9 cellular contexts compared by ENCODE assay signal in genomic region chr13:24270639-24271131, GRCh38. TPM values are rescaled to one million over a fixed set of nuclear protein-coding genes. Genes with fewer than 3 reads are reported as not detected.
DNase-seq lines count a peak whose midpoint lies in the region; ATAC-seq and TF ChIP-seq lines count a peak whose summit lies in the region.
"Had no signal": no experiment of that assay in that cellular context is flagged by ENCODE, and none has a peak within 500 bp of the region (broad histone marks: within the 10 kb centered on the region; RNA-seq: fewer than 3 reads in every experiment).

No MANE protein-coding gene starts in this region.

- peak; percentile 61 for ATAC-seq in HG03045 (IDR thresholded peaks at IDR 0.05; ENCODE audit: unreplicated experiment)

- peak; percentile 68 for DNase-seq in stimulated activated CD4-positive, alpha-beta T cell treated with anti-CD3 and anti-CD28 coated beads, Interleukin-15, amount 100 ng/mL, for 24 hours
- DNase-seq in stimulated activated CD4-positive, alpha-beta T cell treated with anti-CD3 and anti-CD28 coated beads, Interleukin-12 subunit alpha, Interleukin-12 subunit beta, amount 100 ng/mL, for 4 hours: no peak
- peak; percentile 11 for DNase-seq in SK-N-DZ (ENCODE audit: low spot score)
- DNase-seq in ascending aorta (ENCODE audit: low spot score in 2 of 2): peak; percentile 61 to 87
- DNase-seq in hypothalamus (lab: John Stamatoyannopoulos, UW): peak; percentile 7 to 86 (median 66)
- no peak for DNase-seq in skeletal muscle cell (ENCODE audit: low read depth)
- no peak for DNase-seq in SKM-1 (lab: John Stamatoyannopoulos, UW; ENCODE audit: unreplicated experiment)

- H3K4me1 ChIP-seq in ascending aorta: peaks cover 0 to 10% of the 10 kb centered on the region in 2 donors

- peak in 1 of 3 experiments; percentile 78 for TF ChIP-seq CTCF in ascending aorta (IDR thresholded peaks at IDR 0.05)

- H3K4me3 ChIP-seq in ascending aorta (peak overlapping the region; percentile 50 to 64), skeletal muscle cell (ENCODE audit: low read depth, low read length) (peak overlapping the region; percentile 36)

- no peaks in the 10 kb centered on the region for H3K36me3 ChIP-seq in ascending aorta

- peak overlapping the region; percentile 85 to 88 for H3K27ac ChIP-seq in ascending aorta

- intact Hi-C loops in ascending aorta (cut with DNase I): no loop called here

- no peaks in the 10 kb centered on the region for H3K27me3 ChIP-seq in ascending aorta

- H3K9me3 ChIP-seq in ascending aorta: no peaks in the 10 kb centered on the region

RNA-seq across cellular contexts. Expression of gene C1QTNF9, which starts 38.7 kb away (rescaled TPM):
- not detected in 2 replicates for polyA plus RNA-seq in SK-N-DZ (2014; cell fraction: cytosol; rRNA removed)
- polyA plus RNA-seq in SK-N-DZ (2014; cell fraction: nucleus; rRNA removed): not detected in 2 replicates
- not detected for total RNA-seq in ascending aorta
- total RNA-seq: pulmonary artery endothelial cell had no signal

Comparison
In these comparisons a context has a peak if more than half of its experiments do, and no peak if none do; other contexts are left out.
1. DNase-seq: peak in stimulated activated CD4-positive, alpha-beta T cell treated with anti-CD3 and anti-CD28 coated beads, Interleukin-15, amount 100 ng/mL, for 24 hours (single experiment), SK-N-DZ (single experiment), ascending aorta (2 of 2) and hypothalamus (51 of 51); none in stimulated activated CD4-positive, alpha-beta T cell treated with anti-CD3 and anti-CD28 coated beads, Interleukin-12 subunit alpha, Interleukin-12 subunit beta, amount 100 ng/mL, for 4 hours (single experiment), skeletal muscle cell (single experiment) and SKM-1 (single experiment).